Comparison of ENCODE assay signal across 8 cellular contexts in the genomic region with DNA sequence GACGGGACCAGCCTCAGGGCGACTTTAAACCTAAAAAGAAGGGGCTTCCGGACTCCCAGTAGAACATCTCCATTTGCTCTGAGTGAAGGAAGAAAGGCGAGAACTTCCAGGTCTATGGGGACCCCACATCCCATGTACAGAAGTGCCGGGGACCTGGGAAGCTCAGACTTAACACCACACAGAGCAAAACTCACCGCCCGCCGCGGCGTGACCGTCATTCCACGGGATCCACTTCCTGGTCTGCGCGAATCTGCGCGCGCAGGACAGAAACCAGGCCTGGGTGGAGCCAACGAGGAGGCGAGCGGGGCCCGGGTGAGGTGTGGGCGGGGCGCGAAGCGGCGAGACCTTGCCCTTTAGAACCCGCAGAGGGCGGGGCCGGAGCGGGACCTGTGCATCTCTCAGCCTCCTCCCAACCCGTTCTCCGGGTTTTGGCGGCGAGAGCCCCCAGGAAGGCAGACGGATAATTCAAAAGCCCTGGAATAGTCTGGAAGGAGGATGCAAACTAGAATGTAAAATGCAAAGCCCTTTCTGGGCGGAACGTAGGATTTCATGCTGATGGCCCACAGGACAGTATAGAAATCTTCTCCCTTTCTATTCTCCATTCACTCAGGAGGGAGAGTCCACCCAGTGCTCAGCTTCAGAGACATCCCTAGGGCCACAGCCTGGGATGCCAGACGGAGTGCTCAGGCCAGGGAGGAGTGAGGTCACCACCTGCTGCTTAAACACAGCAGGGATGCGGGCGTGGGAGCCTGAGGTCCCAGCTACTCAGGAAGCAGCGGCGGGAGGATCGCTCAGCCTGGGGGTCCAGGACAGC. TPM values are rescaled to one million over a fixed set of nuclear protein-coding genes. Genes with fewer than 3 reads are reported as not detected.
DNase-seq lines count a peak whose midpoint lies in the region; ATAC-seq and TF ChIP-seq lines count a peak whose summit lies in the region.
"Not testable (repeated sequence)": the region's sequence is repeated elsewhere in the genome, so short reads cannot be mapped to it uniquely, and the experiment has no call there.

A gene (minus strand): TSS at position 242 of the 814 bp plus-strand sequence. CDS start 3,347 bp downstream, outside the sequence.

- TF ChIP-seq CTCF in stomach (IDR thresholded peaks at IDR 0.05) = not testable (repeated sequence)

- peak within 1 kb of the TSS; percentile 94 for H2AFZ ChIP-seq in neuron (ENCODE audit: low read depth, low read length)

- TF ChIP-seq POLR2A in stomach (IDR thresholded peaks at IDR 0.05) = not testable (repeated sequence)

- not testable (repeated sequence) for TF ChIP-seq EP300 in stomach (IDR thresholded peaks at IDR 0.05)

- DNase-seq in GDM1 (lab: John Stamatoyannopoulos, UW) (peak; percentile 65), HAP-1 (ENCODE audit: low spot score in 2 of 2) (peak; percentile 31 to 81), MG63 (peak; percentile 79), germinal center (ENCODE audit: low spot score) (peak; percentile 74), stomach (peak; percentile 73)
- peak; percentile 61 for DNase-seq in activated naive CD4-positive, alpha-beta T cell treated with anti-CD3 and anti-CD28 coated beads, Interleukin-2, amount 50 U/mL, for 16 hours

- 4 to 10% (median 5%) methylated on average over 28 to 42 of the region's 43 CpGs for WGBS in stomach, 5 donors

- H3K9me3 ChIP-seq in HAP-1; MG63; neuron (ENCODE audit: low read length); stomach: not testable (repeated sequence)

- in situ Hi-C loops in HAP-1 (cut with MboI; ENCODE audit: low sequenced_read_pairs) = not testable (repeated sequence)

- intact Hi-C loops in stomach (cut with DNase I; ENCODE audit: low total_unique reads) = not testable (repeated sequence)

- not testable (repeated sequence) for H3K4me1 ChIP-seq in HAP-1; neuron (ENCODE audit: insufficient read depth, low read length)
- H3K4me1 ChIP-seq in stomach = peaks cover 0 to 18% (median 10%) of the 10 kb centered on the region in 4 donors

- peak within 1 kb of the TSS; percentile 50 to 84 (median 77) for H3K27ac ChIP-seq in stomach

- peak within 1 kb of the TSS; percentile 64 for H3K4me3 ChIP-seq in HAP-1
- H3K4me3 ChIP-seq in MG63 = peak within 1 kb of the TSS; percentile 84
- H3K4me3 ChIP-seq in neuron (ENCODE audit: low read length) = peak within 1 kb of the TSS; percentile 90
- peak within 1 kb of the TSS; percentile 61 to 69 (median 67) for H3K4me3 ChIP-seq in stomach

- not testable (repeated sequence) for H3K36me3 ChIP-seq in HAP-1 (replicated peaks); MG63; neuron (ENCODE audit: insufficient read depth, low read length)
- H3K36me3 ChIP-seq in stomach = peaks cover 16 to 20% (median 19%) of the 10 kb centered on the region in 4 donors

- ATAC-seq in SK-N-SH treated with all-trans-retinoic acid at 6 μM for 48 hours = peak; percentile 100

- H3K27me3 ChIP-seq in HAP-1 (ENCODE audit: low read depth); MG63; neuron (ENCODE audit: insufficient read depth, low read length); stomach: not testable (repeated sequence)

RNA-seq across cellular contexts. Expression of the gene that starts here (rescaled TPM):
- 8.2 and 18.3 TPM in 2 replicates for total RNA-seq in MG63 (2014; rRNA removed; shearing (Covaris generic); ENCODE audit: low replicate concordance)
- total RNA-seq in stomach = 10 to 100 TPM in 4 of 5 donors, 1 to 10 TPM in 1; 6.2 to 53.1 (median 27.2) TPM
- polyA plus RNA-seq in stomach = 10 to 100 TPM in 1 of 3 donors, 1 to 10 TPM in 2; 5.8 to 11.9 (median 9.5) TPM

Comparison
In these comparisons a context has a peak if more than half of its experiments do, and no peak if none do; other contexts are left out.
1. Peak in every context shown above with its lines: DNase-seq, ATAC-seq, H3K4me3 ChIP-seq and H3K27ac ChIP-seq.